In genomic region chr17:75847595-75848522, GRCh38 we compare ENCODE assay signal across 9 cellular contexts. TPM values are rescaled to one million over a fixed set of nuclear protein-coding genes. Genes with fewer than 3 reads are reported as not detected.
DNase-seq lines count a peak whose midpoint lies in the region; ATAC-seq, FAIRE-seq and TF ChIP-seq lines count a peak whose summit lies in the region.
"Had no signal": no experiment of that assay in that cellular context is flagged by ENCODE, and none has a peak within 500 bp of the region (broad histone marks: within the 10 kb centered on the region; RNA-seq: fewer than 3 reads in every experiment).

No MANE protein-coding gene starts in this region.

- H3K36me3 ChIP-seq in kidney (ENCODE audit: control insufficient read depth in 1 of 2, insufficient read depth in 2 of 2, low read length in 2 of 2) (peaks cover 36 to 53% of the 10 kb centered on the region in 2 donors), stomach smooth muscle (ENCODE audit: control insufficient read depth in 2 of 2, insufficient read depth in 2 of 2, low read length in 2 of 2) (peaks cover 44 to 53% of the 10 kb centered on the region in 2 donors)

- no peak for TF ChIP-seq CTCF in activated B cell treated with CpG ODN at 0.5 μM for 24 hours (IDR thresholded peaks at IDR 0.05)
- TF ChIP-seq CTCF in kidney (IDR thresholded peaks at IDR 0.05; ENCODE audit: borderline replicate concordance, extremely low read depth, insufficient read depth): no peak

- H3K4me1 Mint-ChIP-seq in activated CD8-positive, alpha-beta memory T cell treated with anti-CD3 and anti-CD28 coated beads, Interleukin-2, amount 10 ng/mL, durations not matched to agents 7 days and 5 days: peaks cover 22% of the 10 kb centered on the region
- peaks cover 33% of the 10 kb centered on the region for H3K4me1 Mint-ChIP-seq in activated B cell treated with CpG ODN at 0.5 μM for 24 hours

- H3K4me3 Mint-ChIP-seq in activated CD8-positive, alpha-beta memory T cell treated with anti-CD3 and anti-CD28 coated beads, Interleukin-2, amount 10 ng/mL, durations not matched to agents 7 days and 5 days: no peak overlapping the region
- peak overlapping the region; percentile 15 for H3K4me3 Mint-ChIP-seq in activated B cell treated with CpG ODN at 0.5 μM for 24 hours
- H3K4me3 Mint-ChIP-seq: activated T-cell treated with anti-CD3 and anti-CD28 coated beads, Interleukin-2, amount 50 U/mL, for 4 hours had no signal

- no peaks in the 10 kb centered on the region for H3K9me3 Mint-ChIP-seq in activated CD8-positive, alpha-beta memory T cell treated with anti-CD3 and anti-CD28 coated beads, Interleukin-2, amount 10 ng/mL, durations not matched to agents 7 days and 5 days (ENCODE audit: low read depth)
- no peaks in the 10 kb centered on the region for H3K9me3 Mint-ChIP-seq in activated B cell treated with CpG ODN at 0.5 μM for 24 hours
- H3K9me3 Mint-ChIP-seq: activated T-cell treated with anti-CD3 and anti-CD28 coated beads, Interleukin-2, amount 50 U/mL, for 4 hours had no signal

- H3K36me3 Mint-ChIP-seq in activated CD8-positive, alpha-beta memory T cell treated with anti-CD3 and anti-CD28 coated beads, Interleukin-2, amount 10 ng/mL, durations not matched to agents 7 days and 5 days: peaks cover 26% of the 10 kb centered on the region
- H3K36me3 Mint-ChIP-seq in activated B cell treated with CpG ODN at 0.5 μM for 24 hours (ENCODE audit: low read depth): peaks cover 65% of the 10 kb centered on the region

- peak overlapping the region; percentile 51 to 71 for H3K27ac ChIP-seq in kidney (ENCODE audit: low read depth in 2 of 2, low read length in 2 of 2)
- peak overlapping the region; percentile 46 for H3K27ac ChIP-seq in stomach smooth muscle (ENCODE audit: low read length)

- CTCF ChIA-PET in activated CD8-positive, alpha-beta memory T cell treated with anti-CD3 and anti-CD28 coated beads, Interleukin-2, amount 10 ng/mL, durations not matched to agents 7 days and 5 days (lab: Charles Lee): interaction anchor here (0.6 to 4.2 kb wide), 25 partner anchors 8 to 94 kb away, joined by 3 to 39 read pairs (median 4); partner anchors contain the start of genes GALK1, TRIM47, TRIM65 and WBP2
- CTCF ChIA-PET in activated B cell treated with CpG ODN at 0.5 μM for 24 hours (lab: Charles Lee): interaction anchor here (0.7 to 2.0 kb wide), 6 partner anchors 12 to 94 kb away, joined by 3 to 7 read pairs (median 4); partner anchors contain the start of gene TRIM65

- H3K27ac Mint-ChIP-seq in activated CD8-positive, alpha-beta memory T cell treated with anti-CD3 and anti-CD28 coated beads, Interleukin-2, amount 10 ng/mL, durations not matched to agents 7 days and 5 days: peak overlapping the region; percentile 68
- peak overlapping the region; percentile 18 for H3K27ac Mint-ChIP-seq in activated B cell treated with CpG ODN at 0.5 μM for 24 hours

- H3K27me3 Mint-ChIP-seq in activated CD8-positive, alpha-beta memory T cell treated with anti-CD3 and anti-CD28 coated beads, Interleukin-2, amount 10 ng/mL, durations not matched to agents 7 days and 5 days: no peaks in the 10 kb centered on the region
- no peaks in the 10 kb centered on the region for H3K27me3 Mint-ChIP-seq in activated B cell treated with CpG ODN at 0.5 μM for 24 hours

- H3K9me3 ChIP-seq in kidney (ENCODE audit: control insufficient read depth in 1 of 2, low read length in 2 of 2): no peaks in the 10 kb centered on the region
- H3K9me3 ChIP-seq in stomach smooth muscle (ENCODE audit: control insufficient read depth in 2 of 2, low read length in 2 of 2): no peaks in the 10 kb centered on the region

- POLR2A ChIA-PET in activated B cell treated with CpG ODN at 0.5 μM for 24 hours (lab: Charles Lee): interaction anchor here (0.6 to 5.2 kb wide), 4 partner anchors 7 to 62 kb away, joined by 3 to 101 read pairs (median 4); partner anchors contain the start of gene WBP2

- H3K9ac ChIP-seq in kidney (ENCODE audit: low read length in 2 of 2) (peak overlapping the region in 1 of 2 donors; percentile 12), stomach smooth muscle (ENCODE audit: low read length in 2 of 2) (no peak overlapping the region)

- H3K27me3 ChIP-seq in stomach smooth muscle (ENCODE audit: control insufficient read depth in 1 of 2, insufficient read depth in 2 of 2, low read length in 2 of 2): no peaks in the 10 kb centered on the region

- FAIRE-seq in kidney (lab: Jason Lieb, UNC): no peak

- peaks cover 16 to 37% of the 10 kb centered on the region in 2 donors for H3K4me1 ChIP-seq in kidney (ENCODE audit: control insufficient read depth in 1 of 2, insufficient read depth in 1 of 2, low read depth in 1 of 2, low read length in 2 of 2)
- peaks cover 50% of the 10 kb centered on the region for H3K4me1 ChIP-seq in stomach smooth muscle (ENCODE audit: control insufficient read depth, insufficient read depth, low read length)

- intact Hi-C loops in activated B cell treated with CpG ODN at 0.5 μM for 24 hours (cut with micrococcal nuclease): loop anchor here (5.0 kb wide), 1 partner anchor 181 kb away; the partner anchor contains the start of genes RECQL5 and SAP30BP
- intact Hi-C loops in kidney (cut with DNase I): no loop called here

- H3K4me3 ChIP-seq in kidney (ENCODE audit: low read length in 2 of 2) (no peak overlapping the region), stomach smooth muscle (ENCODE audit: low read length in 2 of 2) (no peak overlapping the region)

- no peak for DNase-seq in activated CD8-positive, alpha-beta memory T cell treated with anti-CD3 and anti-CD28 coated beads, Interleukin-2, amount 10 ng/mL, durations not matched to agents 7 days and 5 days
- no peak for DNase-seq in activated CD8-positive, alpha-beta memory T cell treated with anti-CD3 and anti-CD28 coated beads for 24 hours
- DNase-seq in activated B cell treated with CpG ODN at 0.5 μM for 24 hours (no peak), kidney (peak; percentile 73)

- ATAC-seq in activated CD8-positive, alpha-beta memory T cell treated with anti-CD3 and anti-CD28 coated beads, Interleukin-2, amount 10 ng/mL, durations not matched to agents 7 days and 5 days: no peak
- no peak for ATAC-seq in activated B cell treated with CpG ODN at 0.5 μM for 24 hours (ENCODE audit: low read depth)
- ATAC-seq in GM19328 (IDR thresholded peaks at IDR 0.05; ENCODE audit: unreplicated experiment): no peak
- ATAC-seq in HG03135 (IDR thresholded peaks at IDR 0.05; ENCODE audit: unreplicated experiment): no peak
- no peak for ATAC-seq in HG03159 (IDR thresholded peaks at IDR 0.05; ENCODE audit: unreplicated experiment)

RNA-seq across cellular contexts. Expression of gene UNC13D, which starts 3.7 kb away (rescaled TPM):
- total RNA-seq in activated CD8-positive, alpha-beta memory T cell treated with anti-CD3 and anti-CD28 coated beads, Interleukin-2, amount 10 ng/mL, durations not matched to agents 7 days and 5 days: 100 to 1,000 TPM; 212 to 218 TPM
- total RNA-seq in activated B cell treated with CpG ODN at 0.5 μM for 24 hours (90.4 and 102 TPM in 2 replicates), kidney (26.1 TPM)
- 3.8 TPM for polyA plus RNA-seq in kidney (ENCODE audit: insufficient read depth, low read depth, low replicate concordance)

RNA-seq across cellular contexts. Expression of gene WBP2, which starts 7.3 kb away (rescaled TPM):
- total RNA-seq in activated CD8-positive, alpha-beta memory T cell treated with anti-CD3 and anti-CD28 coated beads, Interleukin-2, amount 10 ng/mL, durations not matched to agents 7 days and 5 days: 10 to 100 TPM; 71.3 to 79.1 TPM
- total RNA-seq in activated B cell treated with CpG ODN at 0.5 μM for 24 hours (66.0 and 68.7 TPM in 2 replicates), kidney (135 TPM)
- 151 TPM for polyA plus RNA-seq in kidney (ENCODE audit: insufficient read depth, low read depth, low replicate concordance)

RNA-seq across cellular contexts. Expression of gene TRIM47, which starts 30.5 kb away (rescaled TPM):
- total RNA-seq in activated CD8-positive, alpha-beta memory T cell treated with anti-CD3 and anti-CD28 coated beads, Interleukin-2, amount 10 ng/mL, durations not matched to agents 7 days and 5 days: 10 to 100 TPM; 13.4 to 24.3 TPM
- total RNA-seq in activated B cell treated with CpG ODN at 0.5 μM for 24 hours: 3.1 and 3.5 TPM in 2 replicates
- total RNA-seq in kidney: 118 TPM
- polyA plus RNA-seq in kidney (ENCODE audit: insufficient read depth, low read depth, low replicate concordance): 95.0 TPM

RNA-seq across cellular contexts. Expression of gene TRIM65, which starts 48.9 kb away (rescaled TPM):
- 10 to 100 TPM; 33.3 to 33.6 TPM for total RNA-seq in activated CD8-positive, alpha-beta memory T cell treated with anti-CD3 and anti-CD28 coated beads, Interleukin-2, amount 10 ng/mL, durations not matched to agents 7 days and 5 days
- total RNA-seq in activated B cell treated with CpG ODN at 0.5 μM for 24 hours (20.0 and 22.4 TPM in 2 replicates), kidney (23.6 TPM)
- polyA plus RNA-seq in kidney (ENCODE audit: insufficient read depth, low read depth, low replicate concordance): 11.5 TPM

RNA-seq across cellular contexts. Expression of gene MRPL38, which starts 56.8 kb away (rescaled TPM):
- 100 to 1,000 TPM; 115 to 139 TPM for total RNA-seq in activated CD8-positive, alpha-beta memory T cell treated with anti-CD3 and anti-CD28 coated beads, Interleukin-2, amount 10 ng/mL, durations not matched to agents 7 days and 5 days
- total RNA-seq in activated B cell treated with CpG ODN at 0.5 μM for 24 hours: 132 and 137 TPM in 2 replicates
- total RNA-seq in kidney: 89.8 TPM
- 114 TPM for polyA plus RNA-seq in kidney (ENCODE audit: insufficient read depth, low read depth, low replicate concordance)
